ENCODE assay signal across 29 cellular contexts in the genomic region with DNA sequence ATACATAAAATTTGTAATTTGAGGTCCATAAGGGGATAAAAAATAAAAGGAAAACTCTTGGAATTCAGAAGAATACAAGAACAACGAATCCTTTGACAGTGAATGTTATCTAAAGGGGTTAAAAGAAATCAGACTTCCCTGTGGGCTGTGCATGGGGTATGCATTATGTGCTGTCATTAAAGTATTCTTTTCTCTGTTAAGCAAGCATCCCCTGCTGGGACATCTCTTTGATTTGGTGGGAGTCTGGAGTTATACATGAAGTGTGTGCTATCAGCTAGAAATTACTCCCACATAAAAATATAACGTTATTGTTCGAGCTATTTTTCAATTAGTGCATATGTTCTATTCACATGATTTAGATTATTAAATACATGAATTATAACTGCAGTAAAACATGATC.
"Had no signal": no experiment of that assay in that cellular context is flagged by ENCODE, and none has a peak within 500 bp of the region (broad histone marks: within the 10 kb centered on the region; RNA-seq: fewer than 3 reads in every experiment).

No MANE protein-coding gene starts in this region.

- H3K27me3 Mint-ChIP-seq: activated CD4-positive, alpha-beta T cell treated with anti-CD3 and anti-CD28 coated beads for 36 hours; brain; effector memory CD8-positive, alpha-beta T cell; natural killer cell treated with Interleukin-12 subunit alpha and Interleukin-12 subunit beta and Interleukin-15 and Interleukin-18, amount 100 ng/mL, for 72 hours; stimulated activated naive B cell treated with anti-CD40 and anti-IgM and Interleukin-4, amounts not matched to agents 10 μg/mL and 1 μg/mL and 100 μg/mL, for 72 hours had no signal

- H3K9me3 Mint-ChIP-seq: activated naive CD4-positive, alpha-beta T cell treated with anti-CD3 and anti-CD28 coated beads, Interleukin-2, amount 50 U/mL, for 72 hours; activated T-cell treated with anti-CD3 and anti-CD28 coated beads, Interleukin-2, amount 50 U/mL, for 72 hours; brain; stimulated activated naive B cell treated with anti-CD40 and anti-IgM and Interleukin-4, amounts not matched to agents 10 μg/mL and 1 μg/mL and 100 μg/mL, for 72 hours had no signal

- H3K36me3 Mint-ChIP-seq: activated naive CD4-positive, alpha-beta T cell treated with anti-CD3 and anti-CD28 coated beads, Interleukin-2, amount 50 U/mL, for 72 hours; brain; natural killer cell treated with Interleukin-12 subunit alpha and Interleukin-12 subunit beta and Interleukin-15 and Interleukin-18, amount 100 ng/mL, for 72 hours; stimulated activated naive B cell treated with anti-CD40 and anti-IgM and Interleukin-4, amounts not matched to agents 10 μg/mL and 1 μg/mL and 100 μg/mL, for 72 hours had no signal

- H3K4me3 Mint-ChIP-seq: activated CD4-positive, alpha-beta T cell treated with anti-CD3 and anti-CD28 coated beads for 36 hours; activated T-cell treated with anti-CD3 and anti-CD28 coated beads, Interleukin-2, amount 50 U/mL, for 72 hours; brain; effector memory CD8-positive, alpha-beta T cell; natural killer cell treated with Interleukin-12 subunit alpha and Interleukin-12 subunit beta and Interleukin-15 and Interleukin-18, amount 100 ng/mL, for 72 hours; stimulated activated naive B cell treated with anti-CD40 and anti-IgM and Interleukin-4, amounts not matched to agents 10 μg/mL and 1 μg/mL and 100 μg/mL, for 72 hours had no signal

- H3K4me2 ChIP-seq: hepatocyte had no signal

- H3K79me2 ChIP-seq: hepatocyte had no signal

- H3K4me1 ChIP-seq: colonic mucosa, left ventricle myocardium inferior, prostate gland, thyroid gland, upper lobe of right lung had no signal

- H3K4me3 ChIP-seq: cardiac muscle cell, colonic mucosa, dorsolateral prefrontal cortex, gastroesophageal sphincter, hepatocyte, left ventricle myocardium inferior, lung, mucosa of descending colon, pancreas, prostate gland, skin epidermis, stomach, thyroid gland, upper lobe of right lung had no signal

- DNase-seq: activated CD4-positive, alpha-beta T cell treated with anti-CD3 and anti-CD28 coated beads for 36 hours; activated CD4-positive, CD25-positive, alpha-beta regulatory T cell; activated naive CD4-positive, alpha-beta T cell; activated T-cell treated with anti-CD3 and anti-CD28 coated beads for 4 hours; activated T-cell treated with anti-CD3 and anti-CD28 coated beads, Interleukin-2, amount 50 U/mL, for 72 hours; cerebellar nuclear complex; colonic mucosa; dorsolateral prefrontal cortex; effector memory CD8-positive, alpha-beta T cell; islet precursor cell; left ventricle myocardium inferior; mesendoderm; mucosa of descending colon; pancreas; retina; stimulated activated naive B cell treated with anti-CD40 and anti-IgM and Interleukin-4, amounts not matched to agents 10 μg/mL and 1 μg/mL and 100 μg/mL, for 72 hours; stomach; thyroid gland; upper lobe of right lung had no signal

- H3K9me3 ChIP-seq: colonic mucosa, gastroesophageal sphincter, left ventricle myocardium inferior, mucosa of descending colon, pancreas, prostate gland, stomach, thyroid gland, upper lobe of right lung had no signal

- H3K27ac Mint-ChIP-seq: activated CD4-positive, alpha-beta T cell treated with anti-CD3 and anti-CD28 coated beads for 36 hours; activated naive CD4-positive, alpha-beta T cell treated with anti-CD3 and anti-CD28 coated beads, Interleukin-2, amount 50 U/mL, for 72 hours; activated T-cell treated with anti-CD3 and anti-CD28 coated beads, Interleukin-2, amount 50 U/mL, for 72 hours; effector memory CD8-positive, alpha-beta T cell; natural killer cell treated with Interleukin-12 subunit alpha and Interleukin-12 subunit beta and Interleukin-15 and Interleukin-18, amount 100 ng/mL, for 72 hours; stimulated activated naive B cell treated with anti-CD40 and anti-IgM and Interleukin-4, amounts not matched to agents 10 μg/mL and 1 μg/mL and 100 μg/mL, for 72 hours had no signal

- H2AFZ ChIP-seq: hepatocyte had no signal

- H3K36me3 ChIP-seq: cardiac muscle cell, colonic mucosa, gastroesophageal sphincter, left ventricle myocardium inferior, pancreas, prostate gland, stomach, thyroid gland, upper lobe of right lung had no signal

- H3K27me3 ChIP-seq: cardiac muscle cell, colonic mucosa, gastroesophageal sphincter, hepatocyte, pancreas, stomach, thyroid gland, upper lobe of right lung had no signal

- ATAC-seq: activated CD4-positive, alpha-beta T cell treated with anti-CD3 and anti-CD28 coated beads for 36 hours; activated naive CD4-positive, alpha-beta T cell treated with anti-CD3 and anti-CD28 coated beads, Interleukin-2, amount 50 U/mL, for 72 hours; activated T-cell treated with anti-CD3 and anti-CD28 coated beads, Interleukin-2, amount 50 U/mL, for 72 hours; effector memory CD8-positive, alpha-beta T cell; gastroesophageal sphincter; mucosa of descending colon; natural killer cell treated with Interleukin-12 subunit alpha and Interleukin-12 subunit beta and Interleukin-15 and Interleukin-18, amount 100 ng/mL, for 72 hours; pancreas; sciatic nerve; stimulated activated naive B cell treated with anti-CD40 and anti-IgM and Interleukin-4, amounts not matched to agents 10 μg/mL and 1 μg/mL and 100 μg/mL, for 72 hours; upper lobe of right lung had no signal

- H3K4me1 Mint-ChIP-seq: activated CD4-positive, alpha-beta T cell treated with anti-CD3 and anti-CD28 coated beads for 36 hours; stimulated activated naive B cell treated with anti-CD40 and anti-IgM and Interleukin-4, amounts not matched to agents 10 μg/mL and 1 μg/mL and 100 μg/mL, for 72 hours had no signal

- H3K27ac ChIP-seq: cardiac muscle cell, colonic mucosa, dorsolateral prefrontal cortex, hepatocyte, left ventricle myocardium inferior, pancreas, prostate gland, skin epidermis, stomach, thyroid gland, upper lobe of right lung had no signal
